ENCODE assay signal across 8 cellular contexts in the genomic region with DNA sequence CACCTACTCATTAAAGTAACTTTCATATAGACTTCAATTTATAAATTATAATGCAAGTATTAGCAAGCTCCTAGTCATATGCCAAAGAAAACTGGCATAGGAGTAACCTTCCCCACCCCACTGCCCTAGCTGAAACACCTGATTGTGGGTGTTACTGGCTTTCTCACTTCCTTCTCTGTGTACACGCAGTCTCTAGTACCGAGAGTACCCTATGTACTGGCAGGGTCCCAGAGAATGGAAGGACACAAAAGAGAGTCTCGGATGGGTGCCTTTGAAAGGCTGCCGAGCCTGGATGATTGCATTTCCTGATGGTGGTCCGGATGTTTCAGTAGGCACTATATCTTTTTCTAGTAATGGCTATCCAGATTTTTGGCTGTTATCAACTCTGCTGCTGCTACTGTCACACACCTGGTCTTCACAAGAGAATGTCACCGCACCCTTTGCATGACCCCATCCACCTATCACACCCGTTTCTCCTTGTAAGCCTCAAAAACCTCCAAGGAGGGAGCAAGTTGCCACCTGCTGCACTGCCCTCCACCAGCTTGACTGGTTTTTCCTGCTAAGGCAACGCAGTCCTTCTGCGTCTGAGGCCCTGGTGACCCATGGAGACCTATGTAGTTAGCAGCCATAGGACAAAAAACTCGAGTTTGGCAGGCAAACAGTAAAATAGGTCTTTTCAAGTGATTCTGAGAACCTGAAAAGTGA. TPM values are rescaled to one million over a fixed set of nuclear protein-coding genes. Genes with fewer than 3 reads are reported as not detected.
DNase-seq lines count a peak whose midpoint lies in the region; ATAC-seq, FAIRE-seq and TF ChIP-seq lines count a peak whose summit lies in the region.

No MANE protein-coding gene starts in this region.

- ATAC-seq in GM19395 (IDR thresholded peaks at IDR 0.05; ENCODE audit: unreplicated experiment) (peak; percentile 96), HG03139 (IDR thresholded peaks at IDR 0.05; ENCODE audit: unreplicated experiment) (peak; percentile 79), sciatic nerve (no peak)
- peak; percentile 37 for ATAC-seq in stimulated activated effector memory CD8-positive, alpha-beta T cell treated with anti-CD3 and anti-CD28 coated beads, Interleukin-12 subunit alpha, Interleukin-12 subunit beta, amount 100 ng/mL, for 72 hours

- DNase-seq in PC-9 (peak; percentile 58 to 86), HTR-8/SVneo (ENCODE audit: insufficient read length, low spot score) (no peak), 8988T (no peak), sciatic nerve (ENCODE audit: low spot score) (no peak), cortex of kidney (lab: John Stamatoyannopoulos, UW) (no peak)
- DNase-seq in stimulated activated effector memory CD8-positive, alpha-beta T cell treated with anti-CD3 and anti-CD28 coated beads, Interleukin-12 subunit alpha, Interleukin-12 subunit beta, amount 100 ng/mL, for 72 hours (ENCODE audit: low spot score in 2 of 2): no peak

- H3K27ac ChIP-seq in PC-9: peak overlapping the region; percentile 51

- H2AFZ ChIP-seq in PC-9: peak overlapping the region; percentile 52; the same call in 1 of the 2 replicates

- no peak overlapping the region for H3K4me3 Mint-ChIP-seq in stimulated activated effector memory CD8-positive, alpha-beta T cell treated with anti-CD3 and anti-CD28 coated beads, Interleukin-12 subunit alpha, Interleukin-12 subunit beta, amount 100 ng/mL, for 72 hours

- no TSS peak for BruUV-seq in PC-9 (replicated peaks; lab: Mats Ljungman, UMichigan)

- H3K4me1 ChIP-seq in PC-9 (replicated peaks; ENCODE audit: insufficient read depth): peaks cover 18% of the 10 kb centered on the region

- no peak for FAIRE-seq in HTR-8/SVneo (lab: Jason Lieb, UNC)

- no peaks in the 10 kb centered on the region for H3K9me3 Mint-ChIP-seq in stimulated activated effector memory CD8-positive, alpha-beta T cell treated with anti-CD3 and anti-CD28 coated beads, Interleukin-12 subunit alpha, Interleukin-12 subunit beta, amount 100 ng/mL, for 72 hours

- no peaks in the 10 kb centered on the region for H3K9me2 ChIP-seq in PC-9 (ENCODE audit: insufficient read depth)

- no peak overlapping the region for H3K27ac Mint-ChIP-seq in stimulated activated effector memory CD8-positive, alpha-beta T cell treated with anti-CD3 and anti-CD28 coated beads, Interleukin-12 subunit alpha, Interleukin-12 subunit beta, amount 100 ng/mL, for 72 hours

- intact Hi-C loops in PC-9 (cut with micrococcal nuclease; ENCODE audit: unreplicated experiment): no loop called here
- intact Hi-C loops in sciatic nerve (cut with DNase I): no loop called here

- no peaks in the 10 kb centered on the region for H3K79me2 ChIP-seq in PC-9 (ENCODE audit: low read depth)

- H3K4me2 ChIP-seq in PC-9: no peak overlapping the region; the same call in none of the 2 replicates

- no peaks in the 10 kb centered on the region for H3K36me3 Mint-ChIP-seq in stimulated activated effector memory CD8-positive, alpha-beta T cell treated with anti-CD3 and anti-CD28 coated beads, Interleukin-12 subunit alpha, Interleukin-12 subunit beta, amount 100 ng/mL, for 72 hours

- no peaks in the 10 kb centered on the region for H3K27me3 ChIP-seq in PC-9 (ENCODE audit: insufficient read depth, low read depth)

- no peaks in the 10 kb centered on the region for H3K36me3 ChIP-seq in PC-9 (ENCODE audit: low read depth)

- no peaks in the 10 kb centered on the region for H3K9me3 ChIP-seq in PC-9 (ENCODE audit: insufficient read depth, low read depth)

- no peaks in the 10 kb centered on the region for H3F3A ChIP-seq in PC-9 (ENCODE audit: insufficient read depth, low read depth)

- TF ChIP-seq CTCF in PC-9 (conservative IDR thresholded peaks at IDR 0.05): no peak

- CTCF ChIA-PET in PC-9 (lab: Charles Lee): no interaction called here

- POLR2A ChIA-PET in PC-9 (lab: Charles Lee; ENCODE audit: unreplicated experiment): no interaction called here

- H4K20me1 ChIP-seq in PC-9 (ENCODE audit: insufficient read depth): no peaks in the 10 kb centered on the region

- peaks cover 1% of the 10 kb centered on the region for H3K4me1 Mint-ChIP-seq in stimulated activated effector memory CD8-positive, alpha-beta T cell treated with anti-CD3 and anti-CD28 coated beads, Interleukin-12 subunit alpha, Interleukin-12 subunit beta, amount 100 ng/mL, for 72 hours

- no peak overlapping the region for H3K4me3 ChIP-seq in PC-9

RNA-seq across cellular contexts. Expression of a gene that starts 53.8 kb away (rescaled TPM):
- total RNA-seq in PC-9 (2021): 79.7 and 95.8 TPM in 2 replicates
- 52.9 TPM for total RNA-seq in sciatic nerve

Comparison
In these comparisons a context has a peak if more than half of its experiments do, and no peak if none do; other contexts are left out.
1. DNase-seq: peak in PC-9 (2 of 2); none in stimulated activated effector memory CD8-positive, alpha-beta T cell treated with anti-CD3 and anti-CD28 coated beads, Interleukin-12 subunit alpha, Interleukin-12 subunit beta, amount 100 ng/mL, for 72 hours (0 of 2), HTR-8/SVneo (single experiment), 8988T (single experiment), sciatic nerve (single experiment) and cortex of kidney (single experiment).